ENCODE assay signal across 8 cellular contexts in genomic region chr2:73986085-73986680, GRCh38. TPM values are rescaled to one million over a fixed set of nuclear protein-coding genes. Genes with fewer than 3 reads are reported as not detected.
DNase-seq lines count a peak whose midpoint lies in the region; ATAC-seq and TF ChIP-seq lines count a peak whose summit lies in the region.

No MANE protein-coding gene starts in this region.

- CTCF ChIA-PET in activated naive CD4-positive, alpha-beta T cell treated with anti-CD3 and anti-CD28 coated beads for 36 hours (lab: Charles Lee): interaction anchor here (0.6 to 4.2 kb wide), 13 partner anchors 11 to 162 kb away, joined by 3 to 35 read pairs (median 5); partner anchors contain the start of genes BOLA3 and STAMBP

- peaks cover 41% of the 10 kb centered on the region for H3K36me3 Mint-ChIP-seq in activated naive CD4-positive, alpha-beta T cell treated with anti-CD3 and anti-CD28 coated beads for 36 hours (ENCODE audit: low read depth)

- H3K4me3 ChIP-seq in heart left ventricle (peak overlapping the region in 10 of 12 donors; percentile 45 to 71 (median 61)), liver (ENCODE audit: low read depth in 1 of 3, low read length in 3 of 3) (peak overlapping the region; percentile 36 to 83 (median 66)), transverse colon (peak overlapping the region in 3 of 4 donors; percentile 10 to 65 (median 65)), adrenal gland (peak overlapping the region in 1 of 4 donors; percentile 78)

- DNase-seq in heart left ventricle: no peak
- DNase-seq in Right ventricle myocardium inferior (ENCODE audit: missing footprints): no peak
- DNase-seq in activated naive CD4-positive, alpha-beta T cell treated with anti-CD3 and anti-CD28 coated beads for 36 hours: peak; percentile 53
- no peak for DNase-seq in transverse colon
- DNase-seq in adrenal gland: no peak

- TF ChIP-seq EP300 in transverse colon (IDR thresholded peaks at IDR 0.05; ENCODE audit: low read depth): no peak

- TF ChIP-seq RAD21 in liver (IDR thresholded peaks at IDR 0.05): no peak

- H3K9ac ChIP-seq in liver (ENCODE audit: low read depth in 1 of 2, low read length in 2 of 2): no peak overlapping the region

- peak overlapping the region; percentile 90 for H3K27ac Mint-ChIP-seq in activated naive CD4-positive, alpha-beta T cell treated with anti-CD3 and anti-CD28 coated beads for 36 hours

- in situ Hi-C loops in transverse colon (cut with MboI; ENCODE audit: low pct_ligation_motif_present in 1 of 4, low pct_unique_long_range_greater_than_20kb in 1 of 4, low sequenced_read_pairs in 3 of 4): loop anchor here in 1 of 4 donors (25.0 kb wide), 1 partner anchor 149 kb away; the partner anchor contains the start of gene STAMBP

- TF ChIP-seq CTCF in heart left ventricle (IDR thresholded peaks at IDR 0.05) (no peak), liver (IDR thresholded peaks at IDR 0.05; ENCODE audit: low read depth, low read length, missing input control) (no peak), transverse colon (IDR thresholded peaks at IDR 0.05) (no peak), adrenal gland (IDR thresholded peaks at IDR 0.05) (no peak)

- no peaks in the 10 kb centered on the region for H3K9me3 ChIP-seq in heart left ventricle
- no peaks in the 10 kb centered on the region for H3K9me3 ChIP-seq in liver (ENCODE audit: control insufficient read depth in 4 of 4, low read length in 3 of 4)
- H3K9me3 ChIP-seq in transverse colon: no peaks in the 10 kb centered on the region
- no peaks in the 10 kb centered on the region for H3K9me3 ChIP-seq in adrenal gland (replicated peaks in 1 of 3)

- H3K36me3 ChIP-seq in heart left ventricle (peaks cover 0 to 10% (median 0%) of the 10 kb centered on the region in 9 donors), liver (ENCODE audit: control insufficient read depth in 4 of 4, insufficient read depth in 3 of 4, low read depth in 1 of 4, low read length in 3 of 4) (peaks cover 0 to 2% (median 0%) of the 10 kb centered on the region in 4 donors), transverse colon (no peaks in the 10 kb centered on the region), adrenal gland (replicated peaks in 1 of 2) (no peaks in the 10 kb centered on the region)

- no peaks in the 10 kb centered on the region for H3K27me3 Mint-ChIP-seq in activated naive CD4-positive, alpha-beta T cell treated with anti-CD3 and anti-CD28 coated beads for 36 hours (ENCODE audit: low read depth)

- H3K9me3 Mint-ChIP-seq in activated naive CD4-positive, alpha-beta T cell treated with anti-CD3 and anti-CD28 coated beads for 36 hours: peaks cover 6% of the 10 kb centered on the region

- H3K27ac ChIP-seq in heart left ventricle (peak overlapping the region in 7 of 12 donors; percentile 46 to 95 (median 55)), liver (ENCODE audit: low read depth in 1 of 2, low read length in 2 of 2) (no peak overlapping the region), transverse colon (peak overlapping the region; percentile 64 to 96 (median 92)), adrenal gland (peak overlapping the region in 2 of 5 donors; percentile 47 to 86)

- peak overlapping the region; percentile 80 for H3K4me3 Mint-ChIP-seq in activated naive CD4-positive, alpha-beta T cell treated with anti-CD3 and anti-CD28 coated beads for 36 hours

- intact Hi-C loops in heart left ventricle (cut with DNase I): loop anchor here in 5 of 10 donors (5.0 to 10.0 kb wide), 5 partner anchors 59 to 161 kb away; partner anchors contain the start of genes STAMBP (in 4 of the 5) and DGUOK (in 3 of the 5)
- intact Hi-C loops in Right ventricle myocardium inferior (cut with DNase I): loop anchor here (5.0 to 10.0 kb wide), 2 partner anchors 161 kb away; partner anchors contain the start of genes BOLA3 and STAMBP
- intact Hi-C loops in activated naive CD4-positive, alpha-beta T cell treated with anti-CD3 and anti-CD28 coated beads for 36 hours (cut with micrococcal nuclease): loop anchor here (5.0 kb wide), 3 partner anchors 46 to 471 kb away; partner anchors contain the start of genes INO80B, MTHFD2 and WBP1
- intact Hi-C loops in transverse colon (cut with DNase I; ENCODE audit: low total_unique reads): loop anchor here (10.0 kb wide), 2 partner anchors 61 to 161 kb away; partner anchors contain the start of genes DGUOK and STAMBP
- intact Hi-C loops in adrenal gland (cut with DNase I): no loop called here

- WGBS in heart left ventricle, 4 donors: 91 to 94% (median 93%) methylated on average over 21 of the region's 21 CpGs
- WGBS in liver: 80% methylated on average over 21 of the region's 21 CpGs
- WGBS in transverse colon (ENCODE audit: low coverage in 1 of 2), 2 donors: 66% methylated on average over 21 of the region's 21 CpGs; no CpG with 5 or more reads in 1 of the 2 donors
- 86 to 98% (median 91%) methylated on average over 17 to 21 of the region's 21 CpGs for WGBS in adrenal gland, 4 donors

- TF ChIP-seq POLR2A in heart left ventricle (IDR thresholded peaks at IDR 0.05) (no peak), transverse colon (IDR thresholded peaks at IDR 0.05) (no peak), adrenal gland (IDR thresholded peaks at IDR 0.05) (no peak)

- peaks cover 0 to 78% (median 46%) of the 10 kb centered on the region in 12 donors for H3K4me1 ChIP-seq in heart left ventricle
- H3K4me1 ChIP-seq in liver (ENCODE audit: control insufficient read depth in 4 of 4, insufficient read depth in 4 of 4, low read length in 3 of 4): peaks cover 14 to 59% (median 44%) of the 10 kb centered on the region in 4 donors
- H3K4me1 ChIP-seq in transverse colon: peaks cover 27 to 70% (median 62%) of the 10 kb centered on the region in 4 donors
- peaks cover 12 to 45% of the 10 kb centered on the region in 2 donors for H3K4me1 ChIP-seq in adrenal gland (replicated peaks in 1 of 2)

- H3K27me3 ChIP-seq in heart left ventricle (no peaks in the 10 kb centered on the region), liver (ENCODE audit: control insufficient read depth in 4 of 4, insufficient read depth in 4 of 4, low read length in 3 of 4) (no peaks in the 10 kb centered on the region), transverse colon (no peaks in the 10 kb centered on the region), adrenal gland (no peaks in the 10 kb centered on the region)

- ATAC-seq in heart left ventricle (no peak), Right ventricle myocardium inferior (no peak), GM18502 (IDR thresholded peaks at IDR 0.05; ENCODE audit: poor library complexity, unreplicated experiment) (no peak), GM21526 (IDR thresholded peaks at IDR 0.05; ENCODE audit: low FRiP score, unreplicated experiment) (no peak)

- peaks cover 60% of the 10 kb centered on the region for H3K4me1 Mint-ChIP-seq in activated naive CD4-positive, alpha-beta T cell treated with anti-CD3 and anti-CD28 coated beads for 36 hours (ENCODE audit: low read depth)

TF ChIP-seq in liver, 16 proteins besides CTCF, POLR2A, EP300 and RAD21:
- TF ChIP-seq ZBTB33 (IDR thresholded peaks at IDR 0.05) (no peak), HNF4G (IDR thresholded peaks at IDR 0.05) (no peak), GABPA (IDR thresholded peaks at IDR 0.05 in 1 of 2, conservative IDR thresholded peaks at IDR 0.05 in 1 of 2) (no peak), FOXA2 (IDR thresholded peaks at IDR 0.05) (no peak), ATF3 (IDR thresholded peaks at IDR 0.05) (no peak)

RNA-seq across cellular contexts. Expression of gene TET3, which starts 1.5 kb away (rescaled TPM):
- total RNA-seq in heart left ventricle (10 to 100 TPM in 1 of 9 donors, 1 to 10 TPM in 8; 1.8 to 12.6 (median 2.5) TPM), Right ventricle myocardium inferior (2.6 TPM), liver (10 to 100 TPM in 1 of 2 donors, 1 to 10 TPM in 1; 5.0 to 16.2 TPM), transverse colon (10 to 100 TPM; 20.2 to 26.9 (median 22.5) TPM), adrenal gland (1 to 10 TPM; 1.6 to 8.6 (median 6.4) TPM)
- polyA plus RNA-seq in heart left ventricle (1 to 10 TPM; 1.2 to 4.2 TPM), liver (1 to 10 TPM in 1 of 2 donors, under 1 TPM in 1; 0.89 to 1.5 TPM), adrenal gland (1 to 10 TPM; 1.3 to 5.7 (median 1.3) TPM)
- 10 to 100 TPM; 14.4 to 15.2 TPM for total RNA-seq in activated naive CD4-positive, alpha-beta T cell treated with anti-CD3 and anti-CD28 coated beads for 36 hours

RNA-seq across cellular contexts. Expression of gene DGUOK, which starts 59.5 kb away (rescaled TPM):
- total RNA-seq in heart left ventricle (10 to 100 TPM; 22.6 to 32.1 (median 24.3) TPM), Right ventricle myocardium inferior (17.9 TPM), liver (10 to 100 TPM; 19.6 to 24.4 TPM), transverse colon (10 to 100 TPM; 27.3 to 49.7 (median 40.3) TPM), adrenal gland (10 to 100 TPM; 40.0 to 87.5 (median 52.8) TPM)
- polyA plus RNA-seq in heart left ventricle (10 to 100 TPM; 34.9 to 49.2 TPM), liver (10 to 100 TPM; 32.2 to 49.7 TPM), adrenal gland (100 to 1,000 TPM in 1 of 3 donors, 10 to 100 TPM in 2; 57.1 to 112 (median 88.4) TPM)
- 100 to 1,000 TPM; 112 to 115 TPM for total RNA-seq in activated naive CD4-positive, alpha-beta T cell treated with anti-CD3 and anti-CD28 coated beads for 36 hours

Comparison
In these comparisons a context has a peak if more than half of its experiments do, and no peak if none do; other contexts are left out.
1. H3K27ac ChIP-seq: peak in heart left ventricle (7 of 12) and transverse colon (4 of 4); none in liver (0 of 2).
2. intact Hi-C loops: an anchor here in Right ventricle myocardium inferior (5.0 to 10.0 kb wide), activated naive CD4-positive, alpha-beta T cell treated with anti-CD3 and anti-CD28 coated beads for 36 hours (5.0 kb wide) and transverse colon (10.0 kb wide); none called in adrenal gland.